8 cellular contexts compared by ENCODE assay signal in genomic region chr2:108612514-108613183, GRCh38.
DNase-seq lines count a peak whose midpoint lies in the region; ATAC-seq and TF ChIP-seq lines count a peak whose summit lies in the region.

No MANE protein-coding gene starts in this region.

- no peaks in the 10 kb centered on the region for H3K27me3 ChIP-seq in gastroesophageal sphincter
- no peaks in the 10 kb centered on the region for H3K27me3 ChIP-seq in stomach
- no peaks in the 10 kb centered on the region for H3K27me3 ChIP-seq in Karpas-422 (ENCODE audit: low read length)
- no peaks in the 10 kb centered on the region for H3K27me3 ChIP-seq in H7 (ENCODE audit: control insufficient read depth, insufficient read depth, low read length)

- TF ChIP-seq EP300 in gastroesophageal sphincter (IDR thresholded peaks at IDR 0.05) (no peak), stomach (IDR thresholded peaks at IDR 0.05) (no peak)

- no peaks in the 10 kb centered on the region for H3K36me3 ChIP-seq in gastroesophageal sphincter
- H3K36me3 ChIP-seq in stomach, result no peaks in the 10 kb centered on the region
- no peaks in the 10 kb centered on the region for H3K36me3 ChIP-seq in Karpas-422 (ENCODE audit: insufficient read depth, low read length)
- no peaks in the 10 kb centered on the region; the same call in 1 of the 2 replicates for H3K36me3 ChIP-seq in H7 (replicated peaks; ENCODE audit: control insufficient read depth, insufficient read depth, low read length)

- TF ChIP-seq POLR2A in gastroesophageal sphincter (IDR thresholded peaks at IDR 0.05) (no peak), stomach (IDR thresholded peaks at IDR 0.05) (no peak)

- intact Hi-C loops in stomach (cut with DNase I; ENCODE audit: low total_unique reads), result no loop called here

- ATAC-seq in GM18519 (IDR thresholded peaks at IDR 0.05; ENCODE audit: low FRiP score, unreplicated experiment), result peak; percentile 56
- ATAC-seq in HG02870 (IDR thresholded peaks at IDR 0.05; ENCODE audit: unreplicated experiment), result peak; percentile 84
- ATAC-seq in gastroesophageal sphincter, result no peak

- no peak overlapping the region for H3K4me2 ChIP-seq in Karpas-422 (ENCODE audit: low read depth, low read length, poor library complexity, severe bottlenecking)

- H4K20me1 ChIP-seq in Karpas-422 (ENCODE audit: insufficient read depth, low read depth, low read length), result peaks cover 39% of the 10 kb centered on the region

- no peaks in the 10 kb centered on the region for H3K79me2 ChIP-seq in Karpas-422 (ENCODE audit: low read length)

- H3K9me2 ChIP-seq in Karpas-422 (replicated peaks; ENCODE audit: insufficient read depth, low read length), result no peaks in the 10 kb centered on the region

- H3K9ac ChIP-seq in Karpas-422 (ENCODE audit: low read length), result no peak overlapping the region

- peak overlapping the region; percentile 20 to 44 (median 27) for H3K27ac ChIP-seq in gastroesophageal sphincter
- H3K27ac ChIP-seq in stomach, result peak overlapping the region; percentile 2 to 70 (median 59)
- H3K27ac ChIP-seq in Karpas-422 (ENCODE audit: low read length), result no peak overlapping the region

- H3K9me3 ChIP-seq in gastroesophageal sphincter, result no peaks in the 10 kb centered on the region
- no peaks in the 10 kb centered on the region for H3K9me3 ChIP-seq in stomach
- no peaks in the 10 kb centered on the region for H3K9me3 ChIP-seq in Karpas-422 (ENCODE audit: low read length)

- peak; percentile 21 for DNase-seq in activated CD4-positive, alpha-beta T cell treated with anti-CD3 and anti-CD28 coated beads for 1 hour
- peak; percentile 52 for DNase-seq in stomach
- DNase-seq in inferior parietal cortex (ENCODE audit: extremely low spot score), result no peak
- DNase-seq in Karpas-422, result no peak
- DNase-seq in H7, result no peak

- TF ChIP-seq CTCF in gastroesophageal sphincter (IDR thresholded peaks at IDR 0.05), result no peak
- TF ChIP-seq CTCF in stomach (IDR thresholded peaks at IDR 0.05), result no peak

- no peak overlapping the region for H2AFZ ChIP-seq in Karpas-422 (ENCODE audit: low read length)

- H3K4me1 ChIP-seq in gastroesophageal sphincter (peaks cover 17 to 70% (median 20%) of the 10 kb centered on the region in 3 donors), stomach (peaks cover 51 to 89% (median 61%) of the 10 kb centered on the region in 4 donors), Karpas-422 (ENCODE audit: low read length) (no peaks in the 10 kb centered on the region)

- 45 to 47% methylated on average over 2 to 6 of the region's 10 CpGs for WGBS in gastroesophageal sphincter (ENCODE audit: low coverage in 1 of 2), 2 donors
- WGBS in stomach, 5 donors, result 30 to 53% (median 43%) methylated on average over 10 of the region's 10 CpGs

- H3K4me3 ChIP-seq in gastroesophageal sphincter (no peak overlapping the region), stomach (no peak overlapping the region), Karpas-422 (ENCODE audit: low read length) (no peak overlapping the region), H7 (ENCODE audit: insufficient read depth, low read depth, low read length) (no peak overlapping the region)

Comparison
In these comparisons a context has a peak if more than half of its experiments do, and no peak if none do; other contexts are left out.
1. DNase-seq: peak in activated CD4-positive, alpha-beta T cell treated with anti-CD3 and anti-CD28 coated beads for 1 hour (single experiment) and stomach (single experiment); none in inferior parietal cortex (single experiment), Karpas-422 (single experiment) and H7 (single experiment).